12 cellular contexts compared by ENCODE assay signal in genomic region chr19:50314724-50315700, GRCh38. TPM values are rescaled to one million over a fixed set of nuclear protein-coding genes. Genes with fewer than 3 reads are reported as not detected.
DNase-seq lines count a peak whose midpoint lies in the region; ATAC-seq, FAIRE-seq and TF ChIP-seq lines count a peak whose summit lies in the region.
"Had no signal": no experiment of that assay in that cellular context is flagged by ENCODE, and none has a peak within 500 bp of the region (broad histone marks: within the 10 kb centered on the region; RNA-seq: fewer than 3 reads in every experiment).

No MANE protein-coding gene starts in this region.

- H3K27ac Mint-ChIP-seq in CD8-positive, alpha-beta T cell = no peak overlapping the region
- peak overlapping the region; percentile 25 for H3K27ac Mint-ChIP-seq in activated B cell treated with CpG ODN at 0.5 μM for 24 hours
- H3K27ac Mint-ChIP-seq: IgD-negative memory B cell had no signal

- TF ChIP-seq EP300 in A549 (IDR thresholded peaks at IDR 0.05) = no peak

- H3K27me3 ChIP-seq in CD8-positive, alpha-beta T cell (ENCODE audit: insufficient read depth, low read length) = peaks cover 27% of the 10 kb centered on the region
- H3K27me3 ChIP-seq in layer of hippocampus (ENCODE audit: control insufficient read depth, insufficient read depth, low read length) (peaks cover 19% of the 10 kb centered on the region), lower lobe of right lung (ENCODE audit: low read depth) (peaks cover 47% of the 10 kb centered on the region)

- no peaks in the 10 kb centered on the region for H3K36me3 Mint-ChIP-seq in CD8-positive, alpha-beta T cell
- H3K36me3 Mint-ChIP-seq in activated B cell treated with CpG ODN at 0.5 μM for 24 hours (ENCODE audit: low read depth) = peaks cover 7% of the 10 kb centered on the region

- no peak for TF ChIP-seq POLR2A in A549 (IDR thresholded peaks at IDR 0.05; ENCODE audit: low read length)

- H3K9me3 ChIP-seq in A549 = no peaks in the 10 kb centered on the region
- H3K9me3 ChIP-seq in CD8-positive, alpha-beta T cell (ENCODE audit: low read length) = no peaks in the 10 kb centered on the region
- H3K9me3 ChIP-seq in lower lobe of right lung = no peaks in the 10 kb centered on the region
- H3K9me3 ChIP-seq: stomach had no signal

- peak overlapping the region; percentile 64 for H3K4me3 Mint-ChIP-seq in CD8-positive, alpha-beta T cell
- no peak overlapping the region for H3K4me3 Mint-ChIP-seq in activated B cell treated with CpG ODN at 0.5 μM for 24 hours

- FAIRE-seq in A549 (lab: Jason Lieb, UNC) = peak; percentile 84

- H3K4me1 Mint-ChIP-seq in CD8-positive, alpha-beta T cell (ENCODE audit: low read depth) = peaks cover 15% of the 10 kb centered on the region
- peaks cover 25% of the 10 kb centered on the region for H3K4me1 Mint-ChIP-seq in activated B cell treated with CpG ODN at 0.5 μM for 24 hours

- H3K4me1 ChIP-seq in A549 (peaks cover 23% of the 10 kb centered on the region), lower lobe of right lung (no peaks in the 10 kb centered on the region)
- peaks cover 12% of the 10 kb centered on the region for H3K4me1 ChIP-seq in CD8-positive, alpha-beta T cell (ENCODE audit: insufficient read depth, low read length)

- peak overlapping the region; percentile 82 for H3K4me2 ChIP-seq in A549

- H3K4me3 ChIP-seq in A549 = peak overlapping the region; percentile 46
- H3K4me3 ChIP-seq in CD8-positive, alpha-beta T cell (ENCODE audit: low read depth, low read length) = no peak overlapping the region
- no peak overlapping the region for H3K4me3 ChIP-seq in lower lobe of right lung
- H3K4me3 ChIP-seq: PC-9 had no signal

- intact Hi-C loops in CD8-positive, alpha-beta T cell (cut with DNase I, micrococcal nuclease) = no loop called here
- intact Hi-C loops in activated B cell treated with CpG ODN at 0.5 μM for 24 hours (cut with micrococcal nuclease) (no loop called here), lower lobe of right lung (cut with DNase I) (no loop called here)

- POLR2A ChIA-PET in A549 (lab: Yijun Ruan, JAX) (interaction anchor here (1.0 to 1.5 kb wide), 4 partner anchors 11 to 19 kb away, joined by 4 to 23 read pairs (median 6); partner anchors contain the start of gene KCNC3), activated B cell treated with CpG ODN at 0.5 μM for 24 hours (lab: Charles Lee) (interaction anchor here (0.6 to 1.5 kb wide), 8 partner anchors 14 to 69 kb away, joined by 3 to 24 read pairs (median 3); partner anchors contain the start of genes KCNC3, NR1H2 and POLD1)
- POLR2A ChIA-PET in CD8-positive, alpha-beta T cell (lab: Charles Lee) = no interaction called here

- ATAC-seq in A549 (no peak), activated B cell treated with CpG ODN at 0.5 μM for 24 hours (ENCODE audit: low read depth) (no peak), lower lobe of right lung (no peak)
- ATAC-seq in CD8-positive, alpha-beta T cell = no peak

- H3K36me3 ChIP-seq in CD8-positive, alpha-beta T cell (ENCODE audit: insufficient read depth, low read length) = no peaks in the 10 kb centered on the region
- no peaks in the 10 kb centered on the region for H3K36me3 ChIP-seq in lower lobe of right lung

- CTCF ChIA-PET in A549 (lab: Yijun Ruan, JAX) (interaction anchor here (0.6 to 3.3 kb wide), 13 partner anchors 10 to 167 kb away, joined by 3 to 15 read pairs (median 4); partner anchors contain the start of gene KCNC3), activated B cell treated with CpG ODN at 0.5 μM for 24 hours (lab: Charles Lee) (no interaction called here)
- CTCF ChIA-PET in CD8-positive, alpha-beta T cell (lab: Charles Lee) = no interaction called here

- no peak for TF ChIP-seq CTCF in A549 (IDR thresholded peaks at IDR 0.05)
- no peak for TF ChIP-seq CTCF in CD8-positive, alpha-beta T cell (IDR thresholded peaks at IDR 0.05)
- no peak for TF ChIP-seq CTCF in activated B cell treated with CpG ODN at 0.5 μM for 24 hours (IDR thresholded peaks at IDR 0.05)
- TF ChIP-seq CTCF in lower lobe of right lung (IDR thresholded peaks at IDR 0.05) = no peak

- DNase-seq in A549 (ENCODE audit: low read depth in 1 of 2, low spot score in 1 of 2) (no peak), activated B cell treated with CpG ODN at 0.5 μM for 24 hours (no peak), islet precursor cell (no peak), NCI-H2081 treated with DMSO at 0.1 percent for 48 hours (lab: John Stamatoyannopoulos, UW) (no peak), superior temporal gyrus (ENCODE audit: extremely low spot score) (no peak), lower lobe of right lung (no peak)
- no peak for DNase-seq in CD8-positive, alpha-beta T cell
- DNase-seq: stomach had no signal

- TF ChIP-seq RAD21 in A549 (conservative IDR thresholded peaks at IDR 0.05 in 1 of 2, IDR thresholded peaks at IDR 0.05 in 1 of 2) = no peak

- H3K27ac ChIP-seq in A549 = peak overlapping the region; percentile 70 to 82; a peak in 4 of 6 replicates
- H3K27ac ChIP-seq in CD8-positive, alpha-beta T cell (ENCODE audit: low read depth, low read length) = no peak overlapping the region
- peak overlapping the region; percentile 18 for H3K27ac ChIP-seq in layer of hippocampus (ENCODE audit: low read depth, low read length)
- no peak overlapping the region for H3K27ac ChIP-seq in lower lobe of right lung
- H3K27ac ChIP-seq: epithelial cell of prostate, PC-9, stomach had no signal

- no peaks in the 10 kb centered on the region for H3K9me3 Mint-ChIP-seq in CD8-positive, alpha-beta T cell
- no peaks in the 10 kb centered on the region for H3K9me3 Mint-ChIP-seq in activated B cell treated with CpG ODN at 0.5 μM for 24 hours

- peaks cover 69% of the 10 kb centered on the region for H3K27me3 Mint-ChIP-seq in CD8-positive, alpha-beta T cell (ENCODE audit: low read depth)
- peaks cover 40% of the 10 kb centered on the region for H3K27me3 Mint-ChIP-seq in activated B cell treated with CpG ODN at 0.5 μM for 24 hours

- WGBS in A549 (ENCODE audit: missing lambda C conversion rate) = 3% methylated on average over 14 of the region's 40 CpGs

TF ChIP-seq in A549, 52 proteins besides CTCF, POLR2A, EP300 and RAD21:
- TF ChIP-seq ZSCAN20 (CRISPR knock-in tag; IDR thresholded peaks at IDR 0.05) = no peak
- TF ChIP-seq, protein P1, sequence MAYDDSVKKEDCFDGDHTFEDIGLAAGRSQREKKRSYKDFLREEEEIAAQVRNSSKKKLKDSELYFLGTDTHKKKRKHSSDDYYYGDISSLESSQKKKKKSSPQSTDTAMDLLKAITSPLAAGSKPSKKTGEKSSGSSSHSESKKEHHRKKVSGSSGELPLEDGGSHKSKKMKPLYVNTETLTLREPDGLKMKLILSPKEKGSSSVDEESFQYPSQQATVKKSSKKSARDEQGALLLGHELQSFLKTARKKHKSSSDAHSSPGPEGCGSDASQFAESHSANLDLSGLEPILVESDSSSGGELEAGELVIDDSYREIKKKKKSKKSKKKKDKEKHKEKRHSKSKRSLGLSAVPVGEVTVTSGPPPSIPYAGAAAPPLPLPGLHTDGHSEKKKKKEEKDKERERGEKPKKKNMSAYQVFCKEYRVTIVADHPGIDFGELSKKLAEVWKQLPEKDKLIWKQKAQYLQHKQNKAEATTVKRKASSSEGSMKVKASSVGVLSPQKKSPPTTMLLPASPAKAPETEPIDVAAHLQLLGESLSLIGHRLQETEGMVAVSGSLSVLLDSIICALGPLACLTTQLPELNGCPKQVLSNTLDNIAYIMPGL (CRISPR knock-in tag; IDR thresholded peaks at IDR 0.05; ENCODE audit: borderline replicate concordance) = no peak
- TF ChIP-seq GATA3 (IDR thresholded peaks at IDR 0.05; ENCODE audit: borderline replicate concordance) = no peak
- TF ChIP-seq NFE2L2 (conservative IDR thresholded peaks at IDR 0.05; ENCODE audit: low read length) = no peak

RNA-seq across cellular contexts. Expression of gene KCNC3, which starts 14.2 kb away (rescaled TPM):
- 0.17 and 0.32 TPM in 2 replicates for polyA plus RNA-seq in A549 (2011; rRNA removed)
- 0.30 and 0.41 TPM in 2 replicates for polyA plus RNA-seq in A549 (2012; cell fraction: cytosol; rRNA removed)
- polyA plus RNA-seq in A549 (2012; cell fraction: nucleus; rRNA removed) = 1.3 and 1.5 TPM in 2 replicates
- polyA plus RNA-seq in A549 (2017; fragmentation: RNase III; extraction: RNeasy Plus Mini Kit Qiagen cat#74134 plus additional on column Dnase treatment) = 1.0 to 1.7 TPM (median 1.4 TPM) in 3 replicates
- 0.54 and 0.83 TPM in 2 replicates for polyA minus RNA-seq in A549 (2011; rRNA and poly(A)+ RNA removed)
- total RNA-seq in CD8-positive, alpha-beta T cell = under 1 TPM; 0.08 to 0.39 TPM
- total RNA-seq in activated B cell treated with CpG ODN at 0.5 μM for 24 hours = 34.5 and 44.3 TPM in 2 replicates
- total RNA-seq in lower lobe of right lung = 11.1 TPM
- polyA plus RNA-seq: IgD-negative memory B cell had no signal

RNA-seq across cellular contexts. Expression of gene NAPSA, which starts 50.4 kb away (rescaled TPM):
- 1.3 and 1.7 TPM in 2 replicates for polyA plus RNA-seq in A549 (2011; rRNA removed)
- polyA plus RNA-seq in A549 (2012; cell fraction: cytosol; rRNA removed) = 1.3 and 1.4 TPM in 2 replicates
- 5.7 and 7.2 TPM in 2 replicates for polyA plus RNA-seq in A549 (2012; cell fraction: nucleus; rRNA removed)
- 1.5 to 2.0 TPM (median 1.7 TPM) in 3 replicates for polyA plus RNA-seq in A549 (2017; fragmentation: RNase III; extraction: RNeasy Plus Mini Kit Qiagen cat#74134 plus additional on column Dnase treatment)
- 1.2 and 1.8 TPM in 2 replicates for polyA minus RNA-seq in A549 (2011; rRNA and poly(A)+ RNA removed)
- total RNA-seq in CD8-positive, alpha-beta T cell = under 1 TPM in 1 of 2 experiments, not detected in 1; 1.00 TPM
- 1.4 and 2.4 TPM in 2 replicates for total RNA-seq in activated B cell treated with CpG ODN at 0.5 μM for 24 hours
- total RNA-seq in lower lobe of right lung = 1,633 TPM

Comparison
In these comparisons a context has a peak if more than half of its experiments do, and no peak if none do; other contexts are left out.
1. H3K27ac ChIP-seq: peak in A549 (2 of 2) and layer of hippocampus (single experiment); none in CD8-positive, alpha-beta T cell (single experiment) and lower lobe of right lung (single experiment).
2. RNA of gene NAPSA, which starts 50.4 kb away (total RNA-seq): 1,633 TPM in lower lobe of right lung (single experiment); 1.4 to 2.4 TPM in activated B cell treated with CpG ODN at 0.5 μM for 24 hours and 1.00 TPM in CD8-positive, alpha-beta T cell; every median in the first group is over 100 times any median in the second.